1 cellular context compared by ENCODE assay signal in genomic region chr19:47448360-47448727, GRCh38.
TF ChIP-seq lines count a peak whose summit lies in the region.

No MANE protein-coding gene starts in this region.

TF ChIP-seq in K562, 482 proteins besides CTCF, POLR2A, EP300 and RAD21:
- TF ChIP-seq HDAC2 (IDR thresholded peaks at IDR 0.05) (0 out of 2 replicates have a peak, but pooled peaks have one; percentile 53), NR2C1 (IDR thresholded peaks at IDR 0.05) (no peak), NR2C1 (tag; IDR thresholded peaks at IDR 0.05) (no peak), NFYB (IDR thresholded peaks at IDR 0.05; ENCODE audit: extremely low read depth, insufficient read length) (no peak), KDM1A (IDR thresholded peaks at IDR 0.05) (peak; percentile 44 to 63; a peak in 2 of 4 replicates), RBM25 (IDR thresholded peaks at IDR 0.05; ENCODE audit: low read depth, low read length, severe bottlenecking) (peak; percentile 97), MAX (CRISPR knock-in tag; IDR thresholded peaks at IDR 0.05) (no peak), ZNF77 (CRISPR knock-in tag; IDR thresholded peaks at IDR 0.05) (no peak), GTF3C2 (IDR thresholded peaks at IDR 0.05; ENCODE audit: borderline replicate concordance, extremely low read depth, insufficient read length) (peak; percentile 10), ZNF449 (CRISPR knock-in tag; IDR thresholded peaks at IDR 0.05) (no peak), TCF7L2 (IDR thresholded peaks at IDR 0.05; ENCODE audit: low read depth, low read length) (no peak), CBX1 (IDR thresholded peaks at IDR 0.05; ENCODE audit: low read depth) (no peak), SMARCA5 (IDR thresholded peaks at IDR 0.05) (0 out of 2 replicates have a peak, but pooled peaks have one; percentile 76), ZNF431 (CRISPR knock-in tag; IDR thresholded peaks at IDR 0.05) (no peak), ZFP36 (IDR thresholded peaks at IDR 0.05; ENCODE audit: low read depth, low read length, partially characterized antibody) (peak; percentile 98), RBM14 (IDR thresholded peaks at IDR 0.05; ENCODE audit: borderline replicate concordance, insufficient read depth, low read depth, low read length) (no peak), KHSRP (IDR thresholded peaks at IDR 0.05) (no peak), ETS1 (conservative IDR thresholded peaks at IDR 0.05; ENCODE audit: control insufficient read depth, low read depth, low read length) (no peak), KLF10 (CRISPR knock-in tag; IDR thresholded peaks at IDR 0.05) (no peak), BCOR (IDR thresholded peaks at IDR 0.05) (peak; percentile 93), NBN (IDR thresholded peaks at IDR 0.05; ENCODE audit: low read depth) (no peak), SNRNP70 (optimal IDR thresholded peaks at IDR 0.05; ENCODE audit: low read depth, low read length) (no peak), ZNF436 (CRISPR knock-in tag; IDR thresholded peaks at IDR 0.05) (0 out of 2 replicates have a peak, but pooled peaks have one; percentile 44), TCF7 (IDR thresholded peaks at IDR 0.05; ENCODE audit: borderline replicate concordance) (no peak), ESRRB (CRISPR knock-in tag; IDR thresholded peaks at IDR 0.05; ENCODE audit: borderline replicate concordance) (no peak), PTBP1 (IDR thresholded peaks at IDR 0.05; ENCODE audit: low read depth, low read length) (peak; percentile 54; the same call in 1 of the 2 replicates), E2F6 (IDR thresholded peaks at IDR 0.05; ENCODE audit: borderline replicate concordance in 1 of 2, extremely low read depth in 1 of 2, insufficient read depth in 1 of 2, insufficient read length in 1 of 2, low read depth in 1 of 2, low read length in 1 of 2, poor library complexity in 1 of 2, severe bottlenecking in 1 of 2) (peak in 1 of 2 experiments; percentile 37), FOS (IDR thresholded peaks at IDR 0.05; ENCODE audit: extremely low read depth, insufficient read length) (no peak), TAL1 (IDR thresholded peaks at IDR 0.05) (no peak), SIX5 (IDR thresholded peaks at IDR 0.05; ENCODE audit: borderline replicate concordance in 1 of 2, insufficient read depth in 1 of 2, low read depth in 1 of 2, low read length in 2 of 2) (no peak), NONO (IDR thresholded peaks at IDR 0.05; ENCODE audit: low read depth in 2 of 2, low read length in 1 of 2) (no peak), E2F4 (CRISPR knock-in tag; IDR thresholded peaks at IDR 0.05; ENCODE audit: low read depth) (no peak), NFRKB (IDR thresholded peaks at IDR 0.05; ENCODE audit: low read depth) (no peak), ZBTB49 (CRISPR knock-in tag; IDR thresholded peaks at IDR 0.05; ENCODE audit: borderline replicate concordance) (no peak), CGGBP1 (CRISPR knock-in tag; IDR thresholded peaks at IDR 0.05) (no peak)
